ENCODE assay signal across 2 cellular contexts in the genomic region with DNA sequence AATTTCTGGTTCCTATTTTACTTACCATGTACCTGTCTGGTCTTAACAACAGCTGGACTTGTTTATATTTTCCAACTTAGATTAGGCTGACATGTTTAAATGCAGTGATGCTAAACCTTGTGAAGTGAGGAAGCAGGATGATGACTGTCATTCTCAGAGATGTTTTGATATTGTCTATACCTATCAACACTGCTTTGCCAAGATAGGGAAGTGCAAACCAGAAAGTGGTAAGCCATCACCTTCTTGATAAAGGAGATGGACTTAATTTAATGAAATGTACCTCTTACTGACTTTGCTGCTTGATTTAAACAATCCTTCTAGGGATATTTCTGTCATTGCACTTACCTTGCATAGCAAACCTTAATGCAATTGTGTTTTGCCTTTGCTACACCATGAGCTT.
TF ChIP-seq lines count a peak whose summit lies in the region.

No MANE protein-coding gene starts in this region.

TF ChIP-seq in HepG2, 621 proteins besides CTCF, POLR2A, EP300 and RAD21 (continued from another document):
- no peak for TF ChIP-seq ZNF407 (CRISPR knock-in tag; IDR thresholded peaks at IDR 0.05; ENCODE audit: not compliant biosample characterization)
- TF ChIP-seq ZNF335 (CRISPR knock-in tag; IDR thresholded peaks at IDR 0.05) = no peak
- no peak for TF ChIP-seq ZNF546 (CRISPR knock-in tag; conservative IDR thresholded peaks at IDR 0.05)
- TF ChIP-seq, protein P1, sequence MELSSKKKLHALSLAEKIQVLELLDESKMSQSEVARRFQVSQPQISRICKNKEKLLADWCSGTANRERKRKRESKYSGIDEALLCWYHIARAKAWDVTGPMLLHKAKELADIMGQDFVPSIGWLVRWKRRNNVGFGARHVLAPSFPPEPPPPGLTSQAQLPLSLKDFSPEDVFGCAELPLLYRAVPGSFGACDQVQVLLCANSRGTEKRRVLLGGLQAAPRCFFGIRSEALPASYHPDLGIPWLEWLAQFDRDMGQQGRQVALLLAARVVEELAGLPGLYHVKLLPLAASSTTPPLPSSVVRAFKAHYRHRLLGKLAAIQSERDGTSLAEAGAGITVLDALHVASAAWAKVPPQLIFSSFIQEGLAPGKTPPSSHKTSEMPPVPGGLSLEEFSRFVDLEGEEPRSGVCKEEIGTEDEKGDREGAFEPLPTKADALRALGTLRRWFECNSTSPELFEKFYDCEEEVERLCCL (CRISPR knock-in tag; IDR thresholded peaks at IDR 0.05; ENCODE audit: borderline replicate concordance) = no peak
- TF ChIP-seq NR1H2 (CRISPR knock-in tag; IDR thresholded peaks at IDR 0.05; ENCODE audit: borderline replicate concordance, low read depth) = no peak
- no peak for TF ChIP-seq ZMYM3 (CRISPR knock-in tag; IDR thresholded peaks at IDR 0.05)
- TF ChIP-seq, protein P2, sequence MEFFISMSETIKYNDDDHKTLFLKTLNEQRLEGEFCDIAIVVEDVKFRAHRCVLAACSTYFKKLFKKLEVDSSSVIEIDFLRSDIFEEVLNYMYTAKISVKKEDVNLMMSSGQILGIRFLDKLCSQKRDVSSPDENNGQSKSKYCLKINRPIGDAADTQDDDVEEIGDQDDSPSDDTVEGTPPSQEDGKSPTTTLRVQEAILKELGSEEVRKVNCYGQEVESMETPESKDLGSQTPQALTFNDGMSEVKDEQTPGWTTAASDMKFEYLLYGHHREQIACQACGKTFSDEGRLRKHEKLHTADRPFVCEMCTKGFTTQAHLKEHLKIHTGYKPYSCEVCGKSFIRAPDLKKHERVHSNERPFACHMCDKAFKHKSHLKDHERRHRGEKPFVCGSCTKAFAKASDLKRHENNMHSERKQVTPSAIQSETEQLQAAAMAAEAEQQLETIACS (CRISPR knock-in tag; IDR thresholded peaks at IDR 0.05) = no peak
- no peak for TF ChIP-seq ZNF639 (CRISPR knock-in tag; conservative IDR thresholded peaks at IDR 0.05)
- no peak for TF ChIP-seq PAWR (CRISPR knock-in tag; IDR thresholded peaks at IDR 0.05; ENCODE audit: borderline replicate concordance)
- TF ChIP-seq GZF1 (CRISPR knock-in tag; IDR thresholded peaks at IDR 0.05) = no peak
- no peak for TF ChIP-seq NFYB (CRISPR knock-in tag; IDR thresholded peaks at IDR 0.05)
- no peak for TF ChIP-seq ZFAT (CRISPR knock-in tag; conservative IDR thresholded peaks at IDR 0.05)
- no peak for TF ChIP-seq PCBP1 (IDR thresholded peaks at IDR 0.05; ENCODE audit: borderline replicate concordance, low read depth, low read length)
TF ChIP-seq in HepG2: peak in this region for 0.

TF ChIP-seq in WTC11, 78 proteins besides CTCF, POLR2A, EP300 and RAD21 (continued from another document):
- TF ChIP-seq ZNF425 (CRISPR knock-in tag; conservative IDR thresholded peaks at IDR 0.05) = no peak
- TF ChIP-seq, protein P3, sequence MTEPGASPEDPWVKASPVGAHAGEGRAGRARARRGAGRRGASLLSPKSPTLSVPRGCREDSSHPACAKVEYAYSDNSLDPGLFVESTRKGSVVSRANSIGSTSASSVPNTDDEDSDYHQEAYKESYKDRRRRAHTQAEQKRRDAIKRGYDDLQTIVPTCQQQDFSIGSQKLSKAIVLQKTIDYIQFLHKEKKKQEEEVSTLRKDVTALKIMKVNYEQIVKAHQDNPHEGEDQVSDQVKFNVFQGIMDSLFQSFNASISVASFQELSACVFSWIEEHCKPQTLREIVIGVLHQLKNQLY (CRISPR knock-in tag; IDR thresholded peaks at IDR 0.05) = no peak
- no peak for TF ChIP-seq NFATC4 (CRISPR knock-in tag; IDR thresholded peaks at IDR 0.05)
- no peak for TF ChIP-seq TCF7 (CRISPR knock-in tag; IDR thresholded peaks at IDR 0.05; ENCODE audit: low read depth)
- no peak for TF ChIP-seq GTF2I (CRISPR knock-in tag; conservative IDR thresholded peaks at IDR 0.05)
- no peak for TF ChIP-seq CDX4 (CRISPR knock-in tag; IDR thresholded peaks at IDR 0.05; ENCODE audit: borderline replicate concordance)
- TF ChIP-seq, protein P4, sequence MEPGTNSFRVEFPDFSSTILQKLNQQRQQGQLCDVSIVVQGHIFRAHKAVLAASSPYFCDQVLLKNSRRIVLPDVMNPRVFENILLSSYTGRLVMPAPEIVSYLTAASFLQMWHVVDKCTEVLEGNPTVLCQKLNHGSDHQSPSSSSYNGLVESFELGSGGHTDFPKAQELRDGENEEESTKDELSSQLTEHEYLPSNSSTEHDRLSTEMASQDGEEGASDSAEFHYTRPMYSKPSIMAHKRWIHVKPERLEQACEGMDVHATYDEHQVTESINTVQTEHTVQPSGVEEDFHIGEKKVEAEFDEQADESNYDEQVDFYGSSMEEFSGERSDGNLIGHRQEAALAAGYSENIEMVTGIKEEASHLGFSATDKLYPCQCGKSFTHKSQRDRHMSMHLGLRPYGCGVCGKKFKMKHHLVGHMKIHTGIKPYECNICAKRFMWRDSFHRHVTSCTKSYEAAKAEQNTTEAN (CRISPR knock-in tag; IDR thresholded peaks at IDR 0.05) = no peak
- no peak for TF ChIP-seq ATF6 (CRISPR knock-in tag; IDR thresholded peaks at IDR 0.05)
- TF ChIP-seq MAX (CRISPR knock-in tag; IDR thresholded peaks at IDR 0.05) = no peak
- TF ChIP-seq OVOL2 (CRISPR knock-in tag; IDR thresholded peaks at IDR 0.05; ENCODE audit: borderline replicate concordance) = no peak
TF ChIP-seq in WTC11: peak in this region for 0.
